8 cellular contexts compared by ENCODE assay signal in genomic region chr10:91409069-91409868, GRCh38. TPM values are rescaled to one million over a fixed set of nuclear protein-coding genes. Genes with fewer than 3 reads are reported as not detected.
DNase-seq lines count a peak whose midpoint lies in the region; ATAC-seq and TF ChIP-seq lines count a peak whose summit lies in the region.

No MANE protein-coding gene starts in this region.

- no peak for TF ChIP-seq CTCF in colonic mucosa (IDR thresholded peaks at IDR 0.05)

- no peaks in the 10 kb centered on the region for H3K27me3 ChIP-seq in colonic mucosa

- peak; percentile 28 for ATAC-seq in HG02678 (IDR thresholded peaks at IDR 0.05; ENCODE audit: unreplicated experiment)

- intact Hi-C loops in colonic mucosa (cut with DNase I) = no loop called here

- DNase-seq in stimulated activated CD4-positive, alpha-beta T cell treated with anti-CD3 and anti-CD28 coated beads, Interleukin-12 subunit alpha, Interleukin-12 subunit beta, amount 100 ng/mL, for 48 hours (ENCODE audit: low read depth in 2 of 3, low spot score in 1 of 3) = peak in 2 of 3 donors; percentile 26 to 44
- DNase-seq in stimulated activated CD4-positive, alpha-beta T cell treated with anti-CD3 and anti-CD28 coated beads, Interleukin-4, amount 100 ng/mL, for 1 hour = no peak
- DNase-seq in NCI-H1092 treated with DMSO at 0.1 percent for 48 hours (lab: John Stamatoyannopoulos, UW) (peak; percentile 87), SW 1271 (lab: John Stamatoyannopoulos, UW) (peak; percentile 49 to 74), colonic mucosa (peak; percentile 78), kidney tubule cell (ENCODE audit: low spot score) (peak; percentile 90)
- DNase-seq in stimulated activated CD4-positive, alpha-beta T cell treated with anti-CD3 and anti-CD28 coated beads, Interleukin-1b, Interleukin-23, amount 100 ng/mL, for 24 hours (ENCODE audit: low read depth in 4 of 4, low spot score in 1 of 4) = peak in 3 of 4 experiments; percentile 15 to 20 (median 16)

- H3K9ac ChIP-seq in colonic mucosa (ENCODE audit: low read depth in 2 of 2, low read length in 2 of 2) = peak overlapping the region; percentile 88 to 98

- H3K9me3 ChIP-seq in colonic mucosa = no peaks in the 10 kb centered on the region

- H3K4me1 ChIP-seq in colonic mucosa = no peaks in the 10 kb centered on the region

- peak overlapping the region; percentile 98 for H3K27ac ChIP-seq in colonic mucosa

- peak overlapping the region; percentile 81 for H3K4me3 ChIP-seq in colonic mucosa

- no peaks in the 10 kb centered on the region for H3K36me3 ChIP-seq in colonic mucosa

RNA-seq across cellular contexts. Expression of gene HECTD2, which starts 0.9 kb away (rescaled TPM):
- total RNA-seq in colonic mucosa = 1 to 10 TPM; 2.5 to 5.6 TPM
